11 cellular contexts compared by ENCODE assay signal in the genomic region with DNA sequence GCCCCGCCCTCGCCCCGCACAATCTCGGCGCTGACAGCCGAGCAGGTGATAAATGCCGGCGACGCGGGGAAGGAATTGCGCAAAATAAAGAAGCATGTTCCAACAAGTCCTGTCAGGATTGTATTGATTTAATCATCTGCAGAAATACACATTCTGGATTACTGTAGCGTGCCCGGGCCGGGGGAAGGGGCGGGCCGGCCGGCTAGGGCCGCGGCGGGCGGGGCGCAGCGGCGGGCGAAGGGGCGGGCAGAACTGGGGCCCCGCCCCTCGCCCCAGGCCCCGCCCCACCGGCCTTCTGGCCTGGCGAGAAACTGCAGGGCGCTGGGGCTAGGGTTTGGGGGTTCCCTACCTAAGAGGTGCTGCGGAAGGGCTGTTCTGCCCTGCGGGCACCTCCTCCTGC.
DNase-seq lines count a peak whose midpoint lies in the region; ATAC-seq and TF ChIP-seq lines count a peak whose summit lies in the region.
"Had no signal": no experiment of that assay in that cellular context is flagged by ENCODE, and none has a peak within 500 bp of the region (broad histone marks: within the 10 kb centered on the region; RNA-seq: fewer than 3 reads in every experiment).

No MANE protein-coding gene starts in this region.

- H3K36me3 ChIP-seq in Caco-2 (ENCODE audit: control insufficient read depth, insufficient read depth, low read length) (no peaks in the 10 kb centered on the region), HEK293 (ENCODE audit: control insufficient read depth in 2 of 2, insufficient read depth in 1 of 2, low read length in 2 of 2) (no peaks in the 10 kb centered on the region), tibial nerve (no peaks in the 10 kb centered on the region)

- TF ChIP-seq CTCF in Caco-2 (IDR thresholded peaks at IDR 0.05; ENCODE audit: insufficient read depth in 1 of 2, low read depth in 1 of 2, low read length in 1 of 2, severe bottlenecking in 1 of 2, unreplicated experiment in 1 of 2) (no peak), HEK293 (tag by site-specific recombination; IDR thresholded peaks at IDR 0.05) (no peak), coronary artery (IDR thresholded peaks at IDR 0.05) (no peak), tibial nerve (IDR thresholded peaks at IDR 0.05) (no peak)

- intact Hi-C loops in Caco-2 (cut with micrococcal nuclease; ENCODE audit: unreplicated experiment), result no loop called here

- H3K27me3 ChIP-seq in Caco-2 (replicated peaks; ENCODE audit: control insufficient read depth, insufficient read depth, low read length) (peaks cover 2% of the 10 kb centered on the region), tibial nerve (peaks cover 13 to 95% of the 10 kb centered on the region in 2 donors)

- no peaks in the 10 kb centered on the region for H3K36me3 Mint-ChIP-seq in Caco-2 (ENCODE audit: insufficient read depth, unreplicated experiment)
- H3K36me3 Mint-ChIP-seq in naive thymus-derived CD8-positive, alpha-beta T cell, result peaks cover 0 to 2% (median 2%) of the 10 kb centered on the region in 3 donors

- TF ChIP-seq POLR2A in tibial nerve (IDR thresholded peaks at IDR 0.05), result no peak

- peak; percentile 63 to 67 for DNase-seq in Caco-2
- no peak for DNase-seq in coronary artery (ENCODE audit: low spot score)
- DNase-seq in naive thymus-derived CD8-positive, alpha-beta T cell, result peak in 1 of 10 donors; percentile 8
- no peak for DNase-seq in tibial nerve (ENCODE audit: low spot score in 2 of 2)
- DNase-seq in GDM1 (lab: John Stamatoyannopoulos, UW), result no peak
- DNase-seq: activated T-cell treated with anti-CD3 and anti-CD28 coated beads for 4 hours, HCEC 1CT, SHP77 had no signal

- H3K9me3 Mint-ChIP-seq in Caco-2 (ENCODE audit: unreplicated experiment), result no peaks in the 10 kb centered on the region
- H3K9me3 Mint-ChIP-seq in naive thymus-derived CD8-positive, alpha-beta T cell, result peaks cover 0 to 5% (median 0%) of the 10 kb centered on the region in 9 donors

- no TSS peak for BruUV-seq in Caco-2 (replicated peaks; lab: Mats Ljungman, UMichigan)

- H3K4me1 ChIP-seq in Caco-2 (peaks cover 12% of the 10 kb centered on the region), HEK293 (ENCODE audit: control insufficient read depth, insufficient read depth, low read length) (peaks cover 9% of the 10 kb centered on the region), tibial nerve (peaks cover 0 to 42% (median 6%) of the 10 kb centered on the region in 4 donors)

- no peak for TF ChIP-seq EP300 in tibial nerve (IDR thresholded peaks at IDR 0.05)

- no peaks in the 10 kb centered on the region for H3K9me3 ChIP-seq in Caco-2
- H3K9me3 ChIP-seq in HEK293 (ENCODE audit: control insufficient read depth, insufficient read depth, low read depth, low read length), result no peaks in the 10 kb centered on the region
- peaks cover 0 to 8% (median 0%) of the 10 kb centered on the region in 4 donors for H3K9me3 ChIP-seq in tibial nerve

- peaks cover 18% of the 10 kb centered on the region for H3K4me1 Mint-ChIP-seq in Caco-2 (ENCODE audit: low read depth, unreplicated experiment)
- H3K4me1 Mint-ChIP-seq in naive thymus-derived CD8-positive, alpha-beta T cell, result peaks cover 22 to 31% (median 28%) of the 10 kb centered on the region in 4 donors

- CTCF ChIA-PET in Caco-2 (lab: Charles Lee) (interaction anchor here (0.6 kb wide), 1 partner anchor 89 kb away, joined by 3 read pairs; a partner anchor contains a TSS), HEK293 (lab: Yijun Ruan, JAX) (interaction anchor here (0.7 kb wide), 1 partner anchor 33 kb away, joined by 3 read pairs; no protein-coding TSS in a partner anchor)

- POLR2A ChIA-PET in Caco-2 (lab: Charles Lee), result interaction anchor here (0.6 kb wide), 1 partner anchor 283 kb away, joined by 3 read pairs; no protein-coding TSS in a partner anchor
- POLR2A ChIA-PET in HEK293 (lab: Yijun Ruan, JAX), result interaction anchor here (0.6 to 1.1 kb wide), 2 partner anchors 88 to 261 kb away, joined by 3 read pairs; no protein-coding TSS in a partner anchor
- POLR2A ChIA-PET in naive thymus-derived CD8-positive, alpha-beta T cell (lab: Charles Lee), result no interaction called here

- H3K4me3 ChIP-seq in Caco-2 (ENCODE audit: low read depth, low read length) (peak overlapping the region; percentile 29), HEK293 (ENCODE audit: low read depth, low read length) (peak overlapping the region; percentile 32), coronary artery (peak overlapping the region; percentile 45), tibial nerve (peak overlapping the region in 1 of 4 donors; percentile 19)

- H3K27me3 Mint-ChIP-seq in Caco-2 (ENCODE audit: insufficient read depth, unreplicated experiment), result peaks cover 42% of the 10 kb centered on the region
- peaks cover 61 to 94% (median 74%) of the 10 kb centered on the region in 5 donors for H3K27me3 Mint-ChIP-seq in naive thymus-derived CD8-positive, alpha-beta T cell

- peak; percentile 7 to 16 for ATAC-seq in naive thymus-derived CD8-positive, alpha-beta T cell
- ATAC-seq in GM18870 (IDR thresholded peaks at IDR 0.05; ENCODE audit: unreplicated experiment), result no peak
- no peak for ATAC-seq in HG02610 (IDR thresholded peaks at IDR 0.05; ENCODE audit: unreplicated experiment)

- H3K27ac Mint-ChIP-seq in Caco-2 (ENCODE audit: unreplicated experiment), result no peak overlapping the region
- no peak overlapping the region for H3K27ac Mint-ChIP-seq in naive thymus-derived CD8-positive, alpha-beta T cell

- H3K27ac ChIP-seq in HEK293 (ENCODE audit: extremely low read depth, low read depth, low read length) (no peak overlapping the region; the same call in 1 of the 2 replicates), coronary artery (no peak overlapping the region), tibial nerve (no peak overlapping the region)

- H3K4me3 Mint-ChIP-seq in Caco-2 (ENCODE audit: unreplicated experiment), result peak overlapping the region; percentile 90
- H3K4me3 Mint-ChIP-seq in naive thymus-derived CD8-positive, alpha-beta T cell, result no peak overlapping the region

- WGBS in tibial nerve, 2 donors, result 3 to 4% methylated on average over 11 to 21 of the region's 34 CpGs

TF ChIP-seq in HEK293, 187 proteins besides CTCF, POLR2A, EP300 and RAD21:
- TF ChIP-seq ZNF133 (tag by site-specific recombination; IDR thresholded peaks at IDR 0.05), result no peak
- no peak for TF ChIP-seq ZNF10 (tag by site-specific recombination; IDR thresholded peaks at IDR 0.05)
- peak; percentile 70 for TF ChIP-seq ZBTB20 (tag by site-specific recombination; IDR thresholded peaks at IDR 0.05)
- TF ChIP-seq ZNF660 (tag by site-specific recombination; IDR thresholded peaks at IDR 0.05), result peak; percentile 72; the same call in 1 of the 2 replicates
- no peak for TF ChIP-seq ZNF596 (tag by site-specific recombination; IDR thresholded peaks at IDR 0.05)
- TF ChIP-seq IKZF3 (tag by site-specific recombination; IDR thresholded peaks at IDR 0.05), result peak; percentile 77
- peak; percentile 56; the same call in 1 of the 2 replicates for TF ChIP-seq GFI1B (tag by site-specific recombination; IDR thresholded peaks at IDR 0.05)
- TF ChIP-seq OVOL3 (tag by site-specific recombination; IDR thresholded peaks at IDR 0.05), result no peak
- TF ChIP-seq, protein P1, sequence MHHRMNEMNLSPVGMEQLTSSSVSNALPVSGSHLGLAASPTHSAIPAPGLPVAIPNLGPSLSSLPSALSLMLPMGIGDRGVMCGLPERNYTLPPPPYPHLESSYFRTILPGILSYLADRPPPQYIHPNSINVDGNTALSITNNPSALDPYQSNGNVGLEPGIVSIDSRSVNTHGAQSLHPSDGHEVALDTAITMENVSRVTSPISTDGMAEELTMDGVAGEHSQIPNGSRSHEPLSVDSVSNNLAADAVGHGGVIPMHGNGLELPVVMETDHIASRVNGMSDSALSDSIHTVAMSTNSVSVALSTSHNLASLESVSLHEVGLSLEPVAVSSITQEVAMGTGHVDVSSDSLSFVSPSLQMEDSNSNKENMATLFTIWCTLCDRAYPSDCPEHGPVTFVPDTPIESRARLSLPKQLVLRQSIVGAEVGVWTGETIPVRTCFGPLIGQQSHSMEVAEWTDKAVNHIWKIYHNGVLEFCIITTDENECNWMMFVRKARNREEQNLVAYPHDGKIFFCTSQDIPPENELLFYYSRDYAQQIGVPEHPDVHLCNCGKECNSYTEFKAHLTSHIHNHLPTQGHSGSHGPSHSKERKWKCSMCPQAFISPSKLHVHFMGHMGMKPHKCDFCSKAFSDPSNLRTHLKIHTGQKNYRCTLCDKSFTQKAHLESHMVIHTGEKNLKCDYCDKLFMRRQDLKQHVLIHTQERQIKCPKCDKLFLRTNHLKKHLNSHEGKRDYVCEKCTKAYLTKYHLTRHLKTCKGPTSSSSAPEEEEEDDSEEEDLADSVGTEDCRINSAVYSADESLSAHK (tag by site-specific recombination; IDR thresholded peaks at IDR 0.05), result no peak
- 0 out of 2 replicates have a peak, but pooled peaks have one; percentile 43 for TF ChIP-seq KLF10 (tag by site-specific recombination; IDR thresholded peaks at IDR 0.05)
- TF ChIP-seq, protein P2, sequence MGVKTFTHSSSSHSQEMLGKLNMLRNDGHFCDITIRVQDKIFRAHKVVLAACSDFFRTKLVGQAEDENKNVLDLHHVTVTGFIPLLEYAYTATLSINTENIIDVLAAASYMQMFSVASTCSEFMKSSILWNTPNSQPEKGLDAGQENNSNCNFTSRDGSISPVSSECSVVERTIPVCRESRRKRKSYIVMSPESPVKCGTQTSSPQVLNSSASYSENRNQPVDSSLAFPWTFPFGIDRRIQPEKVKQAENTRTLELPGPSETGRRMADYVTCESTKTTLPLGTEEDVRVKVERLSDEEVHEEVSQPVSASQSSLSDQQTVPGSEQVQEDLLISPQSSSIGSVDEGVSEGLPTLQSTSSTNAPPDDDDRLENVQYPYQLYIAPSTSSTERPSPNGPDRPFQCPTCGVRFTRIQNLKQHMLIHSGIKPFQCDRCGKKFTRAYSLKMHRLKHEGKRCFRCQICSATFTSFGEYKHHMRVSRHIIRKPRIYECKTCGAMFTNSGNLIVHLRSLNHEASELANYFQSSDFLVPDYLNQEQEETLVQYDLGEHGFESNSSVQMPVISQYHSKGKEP (tag by site-specific recombination; IDR thresholded peaks at IDR 0.05), result peak; percentile 79
- TF ChIP-seq, protein P3, sequence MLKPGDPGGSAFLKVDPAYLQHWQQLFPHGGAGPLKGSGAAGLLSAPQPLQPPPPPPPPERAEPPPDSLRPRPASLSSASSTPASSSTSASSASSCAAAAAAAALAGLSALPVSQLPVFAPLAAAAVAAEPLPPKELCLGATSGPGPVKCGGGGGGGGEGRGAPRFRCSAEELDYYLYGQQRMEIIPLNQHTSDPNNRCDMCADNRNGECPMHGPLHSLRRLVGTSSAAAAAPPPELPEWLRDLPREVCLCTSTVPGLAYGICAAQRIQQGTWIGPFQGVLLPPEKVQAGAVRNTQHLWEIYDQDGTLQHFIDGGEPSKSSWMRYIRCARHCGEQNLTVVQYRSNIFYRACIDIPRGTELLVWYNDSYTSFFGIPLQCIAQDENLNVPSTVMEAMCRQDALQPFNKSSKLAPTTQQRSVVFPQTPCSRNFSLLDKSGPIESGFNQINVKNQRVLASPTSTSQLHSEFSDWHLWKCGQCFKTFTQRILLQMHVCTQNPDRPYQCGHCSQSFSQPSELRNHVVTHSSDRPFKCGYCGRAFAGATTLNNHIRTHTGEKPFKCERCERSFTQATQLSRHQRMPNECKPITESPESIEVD (tag by site-specific recombination; IDR thresholded peaks at IDR 0.05), result peak; percentile 81
TF ChIP-seq in HEK293: peak in this region for 7.

Comparison
In these comparisons a context has a peak if more than half of its experiments do, and no peak if none do; other contexts are left out.
1. DNase-seq: peak in Caco-2 (2 of 2); none in coronary artery (single experiment), tibial nerve (0 of 2) and GDM1 (single experiment).
2. ATAC-seq: peak in naive thymus-derived CD8-positive, alpha-beta T cell (2 of 2); none in GM18870 (single experiment) and HG02610 (single experiment).